In the genomic region with DNA sequence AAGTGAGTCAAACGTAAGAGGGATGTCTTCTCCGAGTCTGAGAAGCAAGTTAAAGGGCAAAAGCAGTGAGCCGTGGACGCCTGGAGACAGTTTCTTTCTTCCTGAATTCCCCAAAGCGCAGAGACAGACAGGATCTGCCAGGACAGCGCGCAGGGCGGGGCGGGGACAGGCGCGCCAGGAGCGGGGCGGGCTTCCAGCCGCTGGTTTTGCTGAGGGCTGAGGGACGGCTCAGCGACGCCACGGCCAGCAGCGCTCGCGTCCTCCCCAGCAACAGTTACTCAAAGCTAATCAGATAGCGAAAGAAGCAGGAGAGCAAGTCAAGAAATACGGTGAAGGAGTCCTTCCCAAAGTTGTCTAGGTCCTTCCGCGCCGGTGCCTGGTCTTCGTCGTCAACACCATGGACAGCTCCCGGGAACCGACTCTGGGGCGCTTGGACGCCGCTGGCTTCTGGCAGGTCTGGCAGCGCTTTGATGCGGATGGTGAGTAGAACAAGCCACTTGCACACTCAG, we compare ENCODE assay signal across 9 cellular contexts. TPM values are rescaled to one million over a fixed set of nuclear protein-coding genes. Genes with fewer than 3 reads are reported as not detected.
A peak's percentile ranks its signal among the peaks of the same experiment; 100 is the strongest.
DNase-seq lines count a peak whose midpoint lies in the region; ATAC-seq, FAIRE-seq and TF ChIP-seq lines count a peak whose summit lies in the region.
"Had no signal": no experiment of that assay in that cellular context is flagged by ENCODE, and none has a peak within 500 bp of the region (broad histone marks: within the 10 kb centered on the region; RNA-seq: fewer than 3 reads in every experiment).

A gene with protein sequence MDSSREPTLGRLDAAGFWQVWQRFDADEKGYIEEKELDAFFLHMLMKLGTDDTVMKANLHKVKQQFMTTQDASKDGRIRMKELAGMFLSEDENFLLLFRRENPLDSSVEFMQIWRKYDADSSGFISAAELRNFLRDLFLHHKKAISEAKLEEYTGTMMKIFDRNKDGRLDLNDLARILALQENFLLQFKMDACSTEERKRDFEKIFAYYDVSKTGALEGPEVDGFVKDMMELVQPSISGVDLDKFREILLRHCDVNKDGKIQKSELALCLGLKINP (plus strand): TSS at position 209 of the 509 bp plus-strand sequence. CDS start 189 bp downstream, at position 398.

- H4K5ac ChIP-seq in H9 (ENCODE audit: insufficient read length, low read depth, low read length): no peak within 1 kb of the TSS

- H2BK5ac ChIP-seq in H9 (ENCODE audit: insufficient read length, low read length): no peak within 1 kb of the TSS

- H2AK5ac ChIP-seq in H9 (ENCODE audit: insufficient read length, low read length): no peak within 1 kb of the TSS

- no peak within 1 kb of the TSS for H3K27ac Mint-ChIP-seq in H9

- no peak within 1 kb of the TSS for H2BK120ac ChIP-seq in H9 (ENCODE audit: low read depth, low read length, poor library complexity, severe bottlenecking)

- WGBS in H9 (ENCODE audit: extremely low coverage, insufficient read length, low lambda C conversion rate): no CpG with 5 or more reads among the region's 35 CpGs

- no peak within 1 kb of the TSS for H3K18ac ChIP-seq in H9 (ENCODE audit: insufficient read length, low read depth, low read length)

- no peak for FAIRE-seq in bronchial epithelial cell (lab: Jason Lieb, UNC)

- no peak within 1 kb of the TSS for H3K4ac ChIP-seq in H9 (ENCODE audit: low read depth, low read length)

- H4K20me1 ChIP-seq in H9 (ENCODE audit: control insufficient read depth, insufficient read depth, insufficient read length): no peaks in the 10 kb centered on the region

- peak within 1 kb of the TSS; percentile 55 for H3K4me2 ChIP-seq in H9 (ENCODE audit: insufficient read depth, insufficient read length, low read length)

- no peaks in the 10 kb centered on the region for H3K4me1 ChIP-seq in H9 (ENCODE audit: insufficient read depth, low read length)

- H3K23me2 ChIP-seq in H9 (ENCODE audit: insufficient read length, low read depth, low read length, poor library complexity, severe bottlenecking): no peaks in the 10 kb centered on the region

- no peak within 1 kb of the TSS for H2BK20ac ChIP-seq in H9 (ENCODE audit: low read depth, low read length, poor library complexity, severe bottlenecking)

- H3K4me1 Mint-ChIP-seq in H9: peaks cover 6 to 9% of the 10 kb centered on the region in 2 experiments; a peak in 3 of 4 replicates

- H3K23ac ChIP-seq in H9 (ENCODE audit: insufficient read length, low read depth, low read length): no peak within 1 kb of the TSS

- H3K9ac ChIP-seq in H9 (ENCODE audit: extremely low read depth, insufficient read length, low read length): no peak within 1 kb of the TSS

- H2BK12ac ChIP-seq in H9 (ENCODE audit: insufficient read length, low read depth, low read length): no peak within 1 kb of the TSS

- H3K36me3 Mint-ChIP-seq in H9 (ENCODE audit: insufficient read depth in 1 of 3, low read depth in 3 of 3): no peaks in the 10 kb centered on the region

- no peak for TF ChIP-seq CTCF in 22Rv1 (IDR thresholded peaks at IDR 0.05)
- TF ChIP-seq CTCF in H9 (conservative IDR thresholded peaks at IDR 0.05): no peak
- TF ChIP-seq CTCF in bronchial epithelial cell (IDR thresholded peaks at IDR 0.05; ENCODE audit: insufficient read depth, low read length, severe bottlenecking): no peak
- no peak for TF ChIP-seq CTCF in kidney epithelial cell (IDR thresholded peaks at IDR 0.05; ENCODE audit: insufficient read depth, low read length, poor library complexity, severe bottlenecking)

- ATAC-seq in SK-N-SH treated with all-trans-retinoic acid at 6 μM for 48 hours (peak; percentile 97), HG03469 (IDR thresholded peaks at IDR 0.05; ENCODE audit: unreplicated experiment) (no peak)

- no peaks in the 10 kb centered on the region for H3K36me3 ChIP-seq in bronchial epithelial cell (ENCODE audit: control insufficient read depth, insufficient read depth, low read length)
- H3K36me3 ChIP-seq in kidney epithelial cell (ENCODE audit: control insufficient read depth, insufficient read depth, low read length): no peaks in the 10 kb centered on the region

- peak; percentile 83 for DNase-seq in H9
- DNase-seq in bronchial epithelial cell (ENCODE audit: low read depth): peak; percentile 41
- DNase-seq in kidney epithelial cell (ENCODE audit: low read depth): peak; percentile 23
- peak; percentile 47 for DNase-seq in stimulated activated CD4-positive, alpha-beta T cell treated with anti-CD3 and anti-CD28 coated beads, Interleukin-1b, Interleukin-23, amount 100 ng/mL, for 48 hours
- no peak for DNase-seq in effector CD8-positive, alpha-beta T cell (lab: John Stamatoyannopoulos, UW)

- H3K27me3 ChIP-seq in H9 (ENCODE audit: insufficient read depth, low read length) (peaks cover 4% of the 10 kb centered on the region), bronchial epithelial cell (ENCODE audit: control insufficient read depth, insufficient read depth, low read length) (no peaks in the 10 kb centered on the region), kidney epithelial cell (ENCODE audit: control insufficient read depth, insufficient read depth, low read length) (peaks cover 6% of the 10 kb centered on the region)

- no peak within 1 kb of the TSS for H4K91ac ChIP-seq in H9 (ENCODE audit: insufficient read length, low read depth, low read length)

- H2BK15ac ChIP-seq in H9 (ENCODE audit: low read depth, low read length): no peak within 1 kb of the TSS

- H3K27me3 Mint-ChIP-seq in H9 (ENCODE audit: low read depth): peaks cover 68% of the 10 kb centered on the region

- no peaks in the 10 kb centered on the region for H3K79me2 ChIP-seq in H9 (ENCODE audit: insufficient read depth, low read length)

- no peak within 1 kb of the TSS for H2AFZ ChIP-seq in H9 (ENCODE audit: low read length)

- H3K14ac ChIP-seq in H9 (ENCODE audit: insufficient read depth, low read length): no peak within 1 kb of the TSS

- H3K9me3 ChIP-seq in H9 (ENCODE audit: control insufficient read depth, low read depth, low read length): no peaks in the 10 kb centered on the region

- H3K79me1 ChIP-seq in H9 (ENCODE audit: insufficient read depth, low read depth, low read length, poor library complexity, severe bottlenecking): no peaks in the 10 kb centered on the region

- H3T11ph ChIP-seq in H9 (ENCODE audit: low read length): no peak within 1 kb of the TSS

- no peaks in the 10 kb centered on the region for H3K9me3 Mint-ChIP-seq in H9

- no peak within 1 kb of the TSS for H3K56ac ChIP-seq in H9 (ENCODE audit: insufficient read length, low read depth, low read length)

- H3K4me3 Mint-ChIP-seq in H9: peak within 1 kb of the TSS; percentile 55 to 74

- no peak within 1 kb of the TSS for H4K8ac ChIP-seq in H9 (replicated peaks; ENCODE audit: insufficient read length, low read depth, low read length)

- H3K4me3 ChIP-seq in bronchial epithelial cell (ENCODE audit: low read depth, low read length) (peak within 1 kb of the TSS; percentile 9), kidney epithelial cell (ENCODE audit: low read depth, low read length) (peak within 1 kb of the TSS; percentile 27)

- H3K27ac ChIP-seq in 22Rv1: peak within 1 kb of the TSS; percentile 31
- H3K27ac ChIP-seq in H9 (ENCODE audit: insufficient read length, low read depth, low read length): no peak within 1 kb of the TSS

TF ChIP-seq in SK-N-SH treated with all-trans-retinoic acid at 6 μM for 48 hours, 23 proteins besides CTCF, POLR2A, EP300 and RAD21 (continues in another document):
- TF ChIP-seq SNAI2 (CRISPR knock-in tag; IDR thresholded peaks at IDR 0.05): peak; percentile 52; the same call in 1 of the 2 replicates
- TF ChIP-seq, protein P1, sequence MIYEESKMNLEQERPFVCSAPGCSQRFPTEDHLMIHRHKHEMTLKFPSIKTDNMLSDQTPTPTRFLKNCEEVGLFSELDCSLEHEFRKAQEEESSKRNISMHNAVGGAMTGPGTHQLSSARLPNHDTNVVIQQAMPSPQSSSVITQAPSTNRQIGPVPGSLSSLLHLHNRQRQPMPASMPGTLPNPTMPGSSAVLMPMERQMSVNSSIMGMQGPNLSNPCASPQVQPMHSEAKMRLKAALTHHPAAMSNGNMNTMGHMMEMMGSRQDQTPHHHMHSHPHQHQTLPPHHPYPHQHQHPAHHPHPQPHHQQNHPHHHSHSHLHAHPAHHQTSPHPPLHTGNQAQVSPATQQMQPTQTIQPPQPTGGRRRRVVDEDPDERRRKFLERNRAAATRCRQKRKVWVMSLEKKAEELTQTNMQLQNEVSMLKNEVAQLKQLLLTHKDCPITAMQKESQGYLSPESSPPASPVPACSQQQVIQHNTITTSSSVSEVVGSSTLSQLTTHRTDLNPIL (CRISPR knock-in tag; IDR thresholded peaks at IDR 0.05; ENCODE audit: low read depth): no peak
- TF ChIP-seq BACH2 (CRISPR knock-in tag; IDR thresholded peaks at IDR 0.05; ENCODE audit: borderline replicate concordance): no peak
- peak; percentile 53; the same call in 1 of the 2 replicates for TF ChIP-seq CSDC2 (CRISPR knock-in tag; IDR thresholded peaks at IDR 0.05)
- TF ChIP-seq, protein P2, sequence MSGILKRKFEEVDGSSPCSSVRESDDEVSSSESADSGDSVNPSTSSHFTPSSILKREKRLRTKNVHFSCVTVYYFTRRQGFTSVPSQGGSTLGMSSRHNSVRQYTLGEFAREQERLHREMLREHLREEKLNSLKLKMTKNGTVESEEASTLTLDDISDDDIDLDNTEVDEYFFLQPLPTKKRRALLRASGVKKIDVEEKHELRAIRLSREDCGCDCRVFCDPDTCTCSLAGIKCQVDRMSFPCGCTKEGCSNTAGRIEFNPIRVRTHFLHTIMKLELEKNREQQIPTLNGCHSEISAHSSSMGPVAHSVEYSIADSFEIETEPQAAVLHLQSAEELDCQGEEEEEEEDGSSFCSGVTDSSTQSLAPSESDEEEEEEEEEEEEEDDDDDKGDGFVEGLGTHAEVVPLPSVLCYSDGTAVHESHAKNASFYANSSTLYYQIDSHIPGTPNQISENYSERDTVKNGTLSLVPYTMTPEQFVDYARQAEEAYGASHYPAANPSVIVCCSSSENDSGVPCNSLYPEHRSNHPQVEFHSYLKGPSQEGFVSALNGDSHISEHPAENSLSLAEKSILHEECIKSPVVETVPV (CRISPR knock-in tag; IDR thresholded peaks at IDR 0.05): no peak
- TF ChIP-seq ZFP3 (CRISPR knock-in tag; IDR thresholded peaks at IDR 0.05): peak; percentile 79; the same call in 1 of the 2 replicates
- TF ChIP-seq ARNTL (CRISPR knock-in tag; IDR thresholded peaks at IDR 0.05; ENCODE audit: borderline replicate concordance, low read depth): no peak
- no peak for TF ChIP-seq RARB (CRISPR knock-in tag; IDR thresholded peaks at IDR 0.05)
- no peak; the same call in 1 of the 2 replicates for TF ChIP-seq ZNF8 (CRISPR knock-in tag; IDR thresholded peaks at IDR 0.05)
- 0 out of 2 replicates have a peak, but pooled peaks have one; percentile 12 for TF ChIP-seq ZC3H10 (CRISPR knock-in tag; IDR thresholded peaks at IDR 0.05)
- TF ChIP-seq ZNF565 (CRISPR knock-in tag; conservative IDR thresholded peaks at IDR 0.05; ENCODE audit: low read depth): 0 out of 2 replicates have a peak, but pooled peaks have one; percentile 64

RNA-seq across cellular contexts. Expression of the gene that starts here (rescaled TPM):
- total RNA-seq in H9 (2021): not detected in 2 replicates
- total RNA-seq in bronchial epithelial cell: not detected in 2 replicates
- not detected in 2 replicates for total RNA-seq in kidney epithelial cell
- total RNA-seq: activated CD8-positive, alpha-beta memory T cell treated with anti-CD3 and anti-CD28 coated beads for 36 hours had no signal

Comparison
In these comparisons a context has a peak if more than half of its experiments do, and no peak if none do; other contexts are left out.
1. Peak in DNase-seq and H3K4me2 ChIP-seq in H9; RNA of the gene not detected or under 1 TPM.
2. Peak in DNase-seq and H3K4me3 ChIP-seq in bronchial epithelial cell; RNA of the gene not detected or under 1 TPM.
3. Peak in DNase-seq and H3K4me3 ChIP-seq in kidney epithelial cell; RNA of the gene not detected or under 1 TPM.